ENCODE assay signal across 8 cellular contexts in the genomic region with DNA sequence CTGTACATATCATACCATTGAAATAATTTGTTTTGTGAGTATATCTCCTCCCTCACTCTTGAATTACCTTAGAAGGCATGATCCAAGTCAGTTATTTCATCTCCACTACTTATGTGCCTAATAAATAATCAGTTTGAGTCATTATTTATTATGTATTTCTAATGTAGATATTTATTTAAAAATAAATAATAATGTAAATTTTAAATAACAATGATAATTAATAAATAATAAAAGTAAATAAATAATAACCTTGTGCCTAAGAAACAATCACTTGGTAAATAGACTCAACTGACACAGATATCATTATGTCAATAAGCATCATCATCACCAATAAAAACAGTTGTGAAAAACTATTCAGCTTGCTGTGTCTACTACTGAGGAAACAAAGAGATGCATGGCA.
"Had no signal": no experiment of that assay in that cellular context is flagged by ENCODE, and none has a peak within 500 bp of the region (broad histone marks: within the 10 kb centered on the region; RNA-seq: fewer than 3 reads in every experiment).

No MANE protein-coding gene starts in this region.

- H3K27ac ChIP-seq: HL-60 had no signal

- DNase-seq: H9, HCEC 1CT, KBM-7 had no signal

- ATAC-seq: GM23338, HepG2 had no signal

- FAIRE-seq: H1, H54, HepG2 had no signal

- H3K4me2 ChIP-seq: GM23338 had no signal

- H3K4me3 ChIP-seq: GM23338 had no signal
